13 cellular contexts compared by ENCODE assay signal in the genomic region with DNA sequence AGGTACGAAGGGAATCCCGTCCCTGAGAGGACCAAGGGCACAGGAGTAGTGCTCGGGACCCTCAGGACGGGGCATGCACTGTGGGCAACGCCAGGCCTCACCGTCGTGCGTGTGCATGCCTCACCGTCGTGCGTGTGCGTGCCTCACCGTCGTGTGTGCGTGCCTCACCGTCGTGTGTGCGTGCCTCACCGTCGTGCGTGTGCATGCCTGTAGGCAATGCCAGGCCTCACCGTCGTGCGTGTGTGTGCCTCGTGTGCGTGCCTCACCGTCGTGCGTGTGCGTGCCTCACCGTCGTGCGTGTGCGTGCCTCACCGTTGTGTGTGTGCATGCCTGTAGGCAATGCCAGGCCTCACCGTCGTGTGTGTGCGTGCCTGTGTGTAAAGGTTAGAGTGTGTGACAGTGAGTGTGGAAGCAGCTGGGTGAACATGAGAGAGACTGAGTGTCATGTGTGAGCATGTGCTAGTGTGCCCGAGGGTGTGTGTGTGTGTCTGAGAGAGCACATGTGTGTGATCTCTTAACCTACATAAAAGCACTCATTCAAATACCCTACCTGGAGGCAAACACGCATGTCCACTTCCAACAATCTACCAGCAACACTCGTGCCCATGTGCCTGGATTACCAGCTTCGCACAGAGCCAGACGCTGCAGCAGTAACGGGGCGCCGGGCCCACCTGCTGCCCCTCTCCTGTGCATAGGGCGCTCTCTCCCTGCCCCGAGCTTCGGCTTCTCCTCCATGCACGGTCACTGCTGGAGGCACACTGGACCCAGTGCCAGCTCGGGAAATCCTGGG. TPM values are rescaled to one million over a fixed set of nuclear protein-coding genes. Genes with fewer than 3 reads are reported as not detected.
DNase-seq lines count a peak whose midpoint lies in the region; ATAC-seq and TF ChIP-seq lines count a peak whose summit lies in the region.
"Had no signal": no experiment of that assay in that cellular context is flagged by ENCODE, and none has a peak within 500 bp of the region (broad histone marks: within the 10 kb centered on the region; RNA-seq: fewer than 3 reads in every experiment).

No MANE protein-coding gene starts in this region.

- H3K9ac ChIP-seq in rectal smooth muscle tissue (ENCODE audit: low read length), result no peak overlapping the region

- H3K27ac Mint-ChIP-seq in glutamatergic neuron (ENCODE audit: unreplicated experiment), result peak overlapping the region; percentile 46

- no peak overlapping the region for H2AFZ ChIP-seq in ACC112 (ENCODE audit: low read length, unreplicated experiment)

- H3K9me3 Mint-ChIP-seq in glutamatergic neuron (ENCODE audit: unreplicated experiment), result peaks cover 10% of the 10 kb centered on the region

- ATAC-seq in GM18505 (IDR thresholded peaks at IDR 0.05; ENCODE audit: unreplicated experiment), result no peak
- ATAC-seq in HG02642 (IDR thresholded peaks at IDR 0.05; ENCODE audit: poor library complexity, unreplicated experiment), result no peak

- TF ChIP-seq CTCF in glutamatergic neuron (IDR thresholded peaks at IDR 0.05; ENCODE audit: partially characterized antibody, unreplicated experiment), result no peak

- H3K4me3 ChIP-seq in ACC112 (ENCODE audit: low read depth, low read length) (peak overlapping the region; percentile 51), SJSA1 (peak overlapping the region; percentile 28), rectal smooth muscle tissue (ENCODE audit: low read length) (no peak overlapping the region)
- H3K4me3 ChIP-seq: HAP-1 had no signal

- H3K4me3 Mint-ChIP-seq in glutamatergic neuron (ENCODE audit: unreplicated experiment), result no peak overlapping the region

- peaks cover 22% of the 10 kb centered on the region for H3K27me3 Mint-ChIP-seq in glutamatergic neuron (ENCODE audit: unreplicated experiment)

- peaks cover 80% of the 10 kb centered on the region for H3K79me2 ChIP-seq in ACC112 (ENCODE audit: control insufficient read depth, insufficient read depth, low read length, unreplicated experiment)

- peaks cover 75% of the 10 kb centered on the region for H3K4me1 Mint-ChIP-seq in glutamatergic neuron (ENCODE audit: low read depth, unreplicated experiment)

- DNase-seq in SJSA1 (ENCODE audit: low read depth in 1 of 2, low spot score in 2 of 2) (no peak), glutamatergic neuron (no peak), DMS153 treated with DMSO at 0.1 percent for 48 hours (lab: John Stamatoyannopoulos, UW; ENCODE audit: unreplicated experiment) (no peak), NOMO-1 treated with DMSO at 0.1 percent for 48 hours (lab: John Stamatoyannopoulos, UW; ENCODE audit: unreplicated experiment) (no peak)
- DNase-seq: activated T-cell treated with anti-CD3 and anti-CD28 coated beads for 4 hours, hippocampal formation, NCI-H1105 treated with DMSO at 0.1 percent for 48 hours, NCI-H524 had no signal

- H3K27me3 ChIP-seq in ACC112 (ENCODE audit: insufficient read depth, low read length), result no peaks in the 10 kb centered on the region
- no peaks in the 10 kb centered on the region for H3K27me3 ChIP-seq in SJSA1 (replicated peaks)
- no peaks in the 10 kb centered on the region for H3K27me3 ChIP-seq in rectal smooth muscle tissue (ENCODE audit: control insufficient read depth, insufficient read depth, low read length)

- no peak for TF ChIP-seq POLR2A in GM18505 (IDR thresholded peaks at IDR 0.05; ENCODE audit: borderline replicate concordance, extremely low read depth, insufficient read depth, insufficient read length)

- H3K4me1 ChIP-seq in ACC112 (ENCODE audit: control insufficient read depth, insufficient read depth, low read length, unreplicated experiment) (peaks cover 57% of the 10 kb centered on the region), SJSA1 (replicated peaks) (peaks cover 66% of the 10 kb centered on the region), rectal smooth muscle tissue (ENCODE audit: control insufficient read depth, insufficient read depth, low read length) (peaks cover 33% of the 10 kb centered on the region)

- H3K36me3 Mint-ChIP-seq in glutamatergic neuron (ENCODE audit: unreplicated experiment), result peaks cover 5% of the 10 kb centered on the region

- H3K9me3 ChIP-seq in SJSA1 (replicated peaks), result no peaks in the 10 kb centered on the region
- H3K9me3 ChIP-seq: HAP-1 had no signal

- H3K27ac ChIP-seq in ACC112 (ENCODE audit: low read depth, low read length), result peak overlapping the region; percentile 98
- peak overlapping the region; percentile 97 for H3K27ac ChIP-seq in SJSA1
- H3K27ac ChIP-seq in rectal smooth muscle tissue (ENCODE audit: low read depth, low read length), result peak overlapping the region; percentile 75

- H3K36me3 ChIP-seq in ACC112 (ENCODE audit: insufficient read depth, low read length), result no peaks in the 10 kb centered on the region
- peaks cover 12% of the 10 kb centered on the region for H3K36me3 ChIP-seq in SJSA1
- H3K36me3 ChIP-seq in rectal smooth muscle tissue (ENCODE audit: control insufficient read depth, insufficient read depth, low read length), result peaks cover 8% of the 10 kb centered on the region
- H3K36me3 ChIP-seq: HAP-1 had no signal

RNA-seq across cellular contexts. Expression of a gene that starts 36.3 kb away (rescaled TPM):
- 9.0 and 17.4 TPM in 2 replicates for total RNA-seq in SJSA1 (2014; rRNA removed; shearing (Covaris generic))
- 192 TPM for total RNA-seq in glutamatergic neuron (ENCODE audit: unreplicated experiment)

Comparison
In these comparisons a context has a peak if more than half of its experiments do, and no peak if none do; other contexts are left out.
1. RNA of a gene that starts 36.3 kb away (total RNA-seq): 192 TPM in glutamatergic neuron (single experiment); 9.0 to 17.4 TPM in SJSA1; every median in the first group is over 10 times any median in the second.
2. Peak in every context shown above with its lines, with median percentiles within 50 percentile points of each other: H3K27ac ChIP-seq.